Comparison of ENCODE assay signal across 14 cellular contexts in the genomic region with DNA sequence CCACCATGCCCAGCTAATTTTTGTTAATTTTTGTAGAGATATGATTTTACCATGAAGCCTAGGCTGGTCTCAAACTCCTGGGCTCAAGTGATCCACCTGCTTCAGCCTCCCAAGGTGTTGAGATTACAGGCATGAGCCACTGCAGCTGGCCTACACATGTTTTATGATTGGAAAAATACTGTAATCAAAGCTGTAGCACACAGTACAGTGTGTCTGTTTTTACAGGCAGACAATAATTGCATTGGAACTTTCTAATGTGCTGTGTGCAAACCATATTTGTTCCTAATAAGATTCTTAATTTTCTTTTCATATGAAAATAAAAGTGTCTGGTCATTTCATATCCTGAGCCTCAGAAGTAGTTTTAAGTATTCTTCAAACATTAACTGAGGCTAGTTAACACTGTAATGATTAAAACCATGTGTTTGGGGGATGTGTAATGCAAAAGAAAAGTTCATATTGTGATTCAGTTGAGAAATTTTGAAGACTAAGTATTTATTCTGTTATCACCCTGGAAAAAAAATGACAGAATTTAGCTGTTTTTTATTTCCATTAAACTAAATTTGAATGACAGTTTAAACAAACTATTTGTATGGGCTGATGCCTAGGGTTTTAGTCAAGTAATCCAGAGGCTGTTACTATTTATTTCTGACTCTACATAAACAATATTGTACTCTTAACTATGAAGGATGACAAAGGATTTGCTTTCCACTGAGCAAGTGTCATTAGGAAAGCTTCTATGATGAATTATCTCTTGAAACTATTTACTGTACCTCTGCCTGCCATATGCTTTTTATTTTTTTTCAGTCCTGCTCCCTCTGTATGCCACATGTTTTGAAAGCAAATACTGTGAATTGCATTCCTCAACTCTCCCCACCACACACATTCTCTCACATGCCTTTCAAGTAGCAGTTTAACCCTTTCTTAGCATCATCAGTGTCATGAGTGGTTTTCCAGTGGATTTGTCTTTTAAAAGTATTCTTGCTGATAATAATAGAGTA.
DNase-seq lines count a peak whose midpoint lies in the region; ATAC-seq, FAIRE-seq and TF ChIP-seq lines count a peak whose summit lies in the region.
"Had no signal": no experiment of that assay in that cellular context is flagged by ENCODE, and none has a peak within 500 bp of the region (broad histone marks: within the 10 kb centered on the region; RNA-seq: fewer than 3 reads in every experiment).

No MANE protein-coding gene starts in this region.

- ATAC-seq in SK-N-SH treated with all-trans-retinoic acid at 6 μM for 48 hours: peak; percentile 90
- no peak for ATAC-seq in GM19397 (IDR thresholded peaks at IDR 0.05; ENCODE audit: unreplicated experiment)

- no peak for FAIRE-seq in GM19239 (lab: Jason Lieb, UNC)
- FAIRE-seq: A204.1, keratinocyte, pancreas had no signal

- DNase-seq in NCI-H1694 treated with DMSO at 0.1 percent for 48 hours (lab: John Stamatoyannopoulos, UW): peak; percentile 26
- no peak for DNase-seq in NCI-H1694 (lab: John Stamatoyannopoulos, UW)
- DNase-seq in hepatic stellate cell (ENCODE audit: low spot score): peak; percentile 15
- DNase-seq in smooth muscle cell of the brain vasculature (ENCODE audit: low read depth, low spot score): peak; percentile 35
- DNase-seq in GM19239 (ENCODE audit: insufficient read length, low spot score): no peak
- no peak for DNase-seq in putamen (ENCODE audit: low spot score)
- DNase-seq: adrenal gland, H7, NCI-H69, pancreas had no signal

TF ChIP-seq in SK-N-SH treated with all-trans-retinoic acid at 6 μM for 48 hours, 23 proteins besides CTCF, POLR2A, EP300 and RAD21:
- peak; percentile 65; the same call in 1 of the 2 replicates for TF ChIP-seq TCF4 (CRISPR knock-in tag; IDR thresholded peaks at IDR 0.05; ENCODE audit: borderline replicate concordance)
- TF ChIP-seq TOX (CRISPR knock-in tag; IDR thresholded peaks at IDR 0.05; ENCODE audit: borderline replicate concordance): peak; percentile 13; the same call in 1 of the 2 replicates
- peak; percentile 57; the same call in 1 of the 2 replicates for TF ChIP-seq ISL1 (CRISPR knock-in tag; IDR thresholded peaks at IDR 0.05)
- TF ChIP-seq SNAI2 (CRISPR knock-in tag; IDR thresholded peaks at IDR 0.05): 0 out of 2 replicates have a peak, but pooled peaks have one; percentile 54
- TF ChIP-seq ZC3H10 (CRISPR knock-in tag; IDR thresholded peaks at IDR 0.05): no peak

Comparison
In these comparisons a context has a peak if more than half of its experiments do, and no peak if none do; other contexts are left out.
1. DNase-seq: peak in NCI-H1694 treated with DMSO at 0.1 percent for 48 hours (single experiment), hepatic stellate cell (single experiment) and smooth muscle cell of the brain vasculature (single experiment); none in NCI-H1694 (single experiment), GM19239 (single experiment) and putamen (single experiment).